In genomic region chr4:71300964-71301363, GRCh38 we compare ENCODE assay signal across 24 cellular contexts. TPM values are rescaled to one million over a fixed set of nuclear protein-coding genes. Genes with fewer than 3 reads are reported as not detected.
A peak's percentile ranks its signal among the peaks of the same experiment; 100 is the strongest.
DNase-seq lines count a peak whose midpoint lies in the region; ATAC-seq and TF ChIP-seq lines count a peak whose summit lies in the region.
"Had no signal": no experiment of that assay in that cellular context is flagged by ENCODE, and none has a peak within 500 bp of the region (broad histone marks: within the 10 kb centered on the region; RNA-seq: fewer than 3 reads in every experiment).

No MANE protein-coding gene starts in this region.

- no peak overlapping the region for H3K4me3 Mint-ChIP-seq in progenitor cell of endocrine pancreas (ENCODE audit: low read depth)
- H3K4me3 Mint-ChIP-seq: activated CD4-positive, alpha-beta T cell treated with anti-CD3 and anti-CD28 coated beads, Interleukin-2, amount 10 ng/mL, durations not matched to agents 24 days and 14 days; activated CD8-positive, alpha-beta memory T cell treated with anti-CD3 and anti-CD28 coated beads, Interleukin-2, amount 10 ng/mL, durations not matched to agents 7 days and 5 days; IgD-negative memory B cell had no signal

- no peak overlapping the region for H3K4me3 ChIP-seq in colonic mucosa
- H3K4me3 ChIP-seq: sigmoid colon, vagina had no signal

- H3K27ac Mint-ChIP-seq in progenitor cell of endocrine pancreas: peak overlapping the region; percentile 86
- H3K27ac Mint-ChIP-seq: activated CD4-positive, alpha-beta T cell treated with anti-CD3 and anti-CD28 coated beads, Interleukin-2, amount 10 ng/mL, durations not matched to agents 24 days and 14 days; activated CD8-positive, alpha-beta memory T cell treated with anti-CD3 and anti-CD28 coated beads, Interleukin-2, amount 10 ng/mL, durations not matched to agents 7 days and 5 days; IgD-negative memory B cell had no signal

- H3K36me3 Mint-ChIP-seq in progenitor cell of endocrine pancreas (ENCODE audit: insufficient read depth): peaks cover 19% of the 10 kb centered on the region
- H3K36me3 Mint-ChIP-seq: activated CD8-positive, alpha-beta memory T cell treated with anti-CD3 and anti-CD28 coated beads, Interleukin-2, amount 10 ng/mL, durations not matched to agents 7 days and 5 days; IgD-negative memory B cell had no signal

- no peaks in the 10 kb centered on the region for H3K4me1 ChIP-seq in colonic mucosa
- H3K4me1 ChIP-seq: vagina had no signal

- no peak overlapping the region for H3K9ac ChIP-seq in colonic mucosa (ENCODE audit: low read depth in 2 of 2, low read length in 2 of 2)

- H3K27ac ChIP-seq in colonic mucosa: no peak overlapping the region
- H3K27ac ChIP-seq in RWPE1: no peak overlapping the region
- H3K27ac ChIP-seq: sigmoid colon, vagina had no signal

- DNase-seq in COR-L47 (lab: John Stamatoyannopoulos, UW) (peak; percentile 4), NCI-H2029 treated with DMSO at 0.1 percent for 48 hours (lab: John Stamatoyannopoulos, UW) (peak; percentile 31), colonic mucosa (peak; percentile 58), progenitor cell of endocrine pancreas (ENCODE audit: low spot score, unreplicated experiment) (no peak), RWPE1 (ENCODE audit: low spot score) (no peak), posterior vena cava (ENCODE audit: low spot score) (no peak)
- DNase-seq: activated CD4-positive, alpha-beta T cell treated with anti-CD3 and anti-CD28 coated beads, Interleukin-2, amount 10 ng/mL, durations not matched to agents 24 days and 14 days; activated CD8-positive, alpha-beta memory T cell treated with anti-CD3 and anti-CD28 coated beads, Interleukin-2, amount 10 ng/mL, durations not matched to agents 7 days and 5 days; activated naive CD4-positive, alpha-beta T cell treated with anti-CD3 and anti-CD28 coated beads, Interleukin-2, amount 50 U/mL, for 16 hours; DMS153; effector CD8-positive, alpha-beta T cell; foreskin melanocyte; GF-D8; HCEC 1CT; hippocampal formation; MM.1S; NCI-H1436 treated with DMSO at 0.1 percent for 48 hours; NCI-H748 treated with DMSO at 0.1 percent for 48 hours; occipital lobe; sigmoid colon had no signal

- intact Hi-C loops in colonic mucosa (cut with DNase I) (no loop called here), posterior vena cava (cut with DNase I) (no loop called here)

- H3K36me3 ChIP-seq in colonic mucosa: no peaks in the 10 kb centered on the region
- H3K36me3 ChIP-seq: sigmoid colon, vagina had no signal

- TF ChIP-seq CTCF in colonic mucosa (IDR thresholded peaks at IDR 0.05) (no peak), progenitor cell of endocrine pancreas (IDR thresholded peaks at IDR 0.05; ENCODE audit: unreplicated experiment) (no peak), RWPE1 (conservative IDR thresholded peaks at IDR 0.05; ENCODE audit: low read depth) (no peak)

- H3K9me3 ChIP-seq in colonic mucosa: no peaks in the 10 kb centered on the region
- H3K9me3 ChIP-seq: sigmoid colon, vagina had no signal

- no peak for ATAC-seq in GM19328 (IDR thresholded peaks at IDR 0.05; ENCODE audit: unreplicated experiment)
- ATAC-seq: activated CD8-positive, alpha-beta memory T cell treated with anti-CD3 and anti-CD28 coated beads, Interleukin-2, amount 10 ng/mL, durations not matched to agents 7 days and 5 days; esophagus mucosa had no signal

- no peaks in the 10 kb centered on the region for H3K27me3 Mint-ChIP-seq in progenitor cell of endocrine pancreas
- H3K27me3 Mint-ChIP-seq: activated CD4-positive, alpha-beta T cell treated with anti-CD3 and anti-CD28 coated beads, Interleukin-2, amount 10 ng/mL, durations not matched to agents 24 days and 14 days had no signal

- CTCF ChIA-PET in RWPE1 (lab: Yijun Ruan, JAX): no interaction called here

- H3K27me3 ChIP-seq in colonic mucosa: no peaks in the 10 kb centered on the region
- H3K27me3 ChIP-seq: sigmoid colon, vagina had no signal

- H3K4me1 Mint-ChIP-seq in progenitor cell of endocrine pancreas (ENCODE audit: low read depth): peaks cover 41% of the 10 kb centered on the region

- POLR2A ChIA-PET in RWPE1 (lab: Yijun Ruan, JAX; ENCODE audit: low non-redundant PET): no interaction called here

- no peaks in the 10 kb centered on the region for H3K9me3 Mint-ChIP-seq in progenitor cell of endocrine pancreas (ENCODE audit: low read depth)
- H3K9me3 Mint-ChIP-seq: activated CD4-positive, alpha-beta T cell treated with anti-CD3 and anti-CD28 coated beads, Interleukin-2, amount 10 ng/mL, durations not matched to agents 24 days and 14 days; IgD-negative memory B cell had no signal

RNA-seq across cellular contexts. Expression of gene SLC4A4, which starts 37.9 kb away (rescaled TPM):
- total RNA-seq in colonic mucosa (100 to 1,000 TPM in 1 of 2 donors, 10 to 100 TPM in 1; 99.0 to 124 TPM), progenitor cell of endocrine pancreas (281 and 286 TPM in 2 replicates), posterior vena cava (1 to 10 TPM; 2.0 to 3.6 TPM)

Comparison
In these comparisons a context has a peak if more than half of its experiments do, and no peak if none do; other contexts are left out.
1. DNase-seq: peak in COR-L47 (single experiment), NCI-H2029 treated with DMSO at 0.1 percent for 48 hours (single experiment) and colonic mucosa (single experiment); none in progenitor cell of endocrine pancreas (single experiment), RWPE1 (single experiment) and posterior vena cava (single experiment).
2. RNA of gene SLC4A4, which starts 37.9 kb away (total RNA-seq): 281 to 286 TPM in progenitor cell of endocrine pancreas and 99.0 to 124 TPM in colonic mucosa; 2.0 to 3.6 TPM in posterior vena cava; every median in the first group is over 10 times any median in the second.